In genomic region chr2:55923091-55923977, GRCh38 we compare ENCODE assay signal across 8 cellular contexts. TPM values are rescaled to one million over a fixed set of nuclear protein-coding genes. Genes with fewer than 3 reads are reported as not detected.
DNase-seq lines count a peak whose midpoint lies in the region; ATAC-seq and TF ChIP-seq lines count a peak whose summit lies in the region.

Gene EFEMP1 (minus strand): TSS chr2:55923782. CDS start chr2:55922440, 1,342 bp downstream.

- peaks cover 48% of the 10 kb centered on the region for H3K27me3 Mint-ChIP-seq in mesothelial cell of epicardium (ENCODE audit: low read depth)

- H3K36me3 Mint-ChIP-seq in mesothelial cell of epicardium, result no peaks in the 10 kb centered on the region

- under 1% methylated on average over 69 of the region's 69 CpGs for WGBS in urinary bladder

- no peaks in the 10 kb centered on the region for H3K9me3 Mint-ChIP-seq in mesothelial cell of epicardium

- peak within 1 kb of the TSS; percentile 13 for H3K4me3 ChIP-seq in GM12865 (ENCODE audit: low read depth, low read length)
- peak within 1 kb of the TSS; percentile 59 for H3K4me3 ChIP-seq in epithelial cell of esophagus (ENCODE audit: low read length)
- peak within 1 kb of the TSS; percentile 58 for H3K4me3 ChIP-seq in urinary bladder (ENCODE audit: low read depth, low read length)

- no peak within 1 kb of the TSS for H3K27ac ChIP-seq in urinary bladder (ENCODE audit: low read depth)

- H3K27ac Mint-ChIP-seq in mesothelial cell of epicardium, result peak within 1 kb of the TSS; percentile 90

- peaks cover 30% of the 10 kb centered on the region for H3K4me1 Mint-ChIP-seq in mesothelial cell of epicardium

- H3K36me3 ChIP-seq in urinary bladder (ENCODE audit: insufficient read depth), result no peaks in the 10 kb centered on the region

- H3K4me1 ChIP-seq in urinary bladder (ENCODE audit: insufficient read depth), result no peaks in the 10 kb centered on the region

- TF ChIP-seq CTCF in GM12865 (IDR thresholded peaks at IDR 0.05; ENCODE audit: insufficient read depth, low read depth, low read length, missing control alignments) (no peak), epithelial cell of esophagus (IDR thresholded peaks at IDR 0.05; ENCODE audit: insufficient read depth, low read depth, low read length, missing control alignments) (peak; percentile 24), mesothelial cell of epicardium (IDR thresholded peaks at IDR 0.05; ENCODE audit: unreplicated experiment) (no peak)

- H3K4me3 Mint-ChIP-seq in mesothelial cell of epicardium, result peak within 1 kb of the TSS; percentile 90

- ATAC-seq in HG02798 (IDR thresholded peaks at IDR 0.05; ENCODE audit: poor library complexity, unreplicated experiment), result peak; percentile 75

- DNase-seq in GM12865 (ENCODE audit: low read depth) (peak; percentile 74), NOMO-1 treated with dmso at 0.1 percent for 144 hours (lab: John Stamatoyannopoulos, UW; ENCODE audit: unreplicated experiment) (peak; percentile 13), epithelial cell of esophagus (ENCODE audit: low read depth) (peak; percentile 79), mesothelial cell of epicardium (ENCODE audit: low spot score in 2 of 2, unreplicated experiment in 2 of 2) (peak; percentile 38 to 65), SW 1271 (lab: John Stamatoyannopoulos, UW) (no peak), activated T-cell treated with anti-CD3 and anti-CD28 coated beads for 4 hours (no peak)

RNA-seq across cellular contexts. Expression of gene EFEMP1, which starts in this region (rescaled TPM):
- total RNA-seq in mesothelial cell of epicardium (38.1 to 42.8 TPM (median 41.6 TPM) in 3 replicates), urinary bladder (146 TPM)
- polyA plus RNA-seq in urinary bladder, result 244 TPM

Comparison
In these comparisons a context has a peak if more than half of its experiments do, and no peak if none do; other contexts are left out.
1. DNase-seq: peak in GM12865 (single experiment), NOMO-1 treated with dmso at 0.1 percent for 144 hours (single experiment), epithelial cell of esophagus (single experiment) and mesothelial cell of epicardium (2 of 2); none in SW 1271 (0 of 2) and activated T-cell treated with anti-CD3 and anti-CD28 coated beads for 4 hours (single experiment).
2. Peak in every context shown above with its lines, with median percentiles within 50 percentile points of each other: H3K4me3 ChIP-seq.